ENCODE assay signal across 19 cellular contexts in the genomic region with DNA sequence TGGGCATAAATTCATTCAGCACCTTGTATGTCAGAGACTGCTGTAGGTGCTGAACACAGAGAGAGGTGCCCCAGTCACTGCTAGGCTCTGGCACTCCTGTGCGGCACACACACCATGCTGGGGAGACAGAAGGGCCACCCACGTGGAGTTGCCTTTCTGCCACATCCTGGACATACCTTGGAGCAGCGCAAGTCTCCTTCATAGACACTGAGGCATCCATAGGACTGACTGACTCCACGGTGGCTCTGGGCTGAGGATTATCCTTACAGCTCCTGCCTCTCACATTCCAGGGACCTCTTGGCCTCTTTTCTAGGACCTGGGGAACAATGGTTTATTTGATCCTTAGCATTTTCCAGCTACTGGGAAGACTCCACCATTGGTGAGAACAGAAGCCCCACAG. TPM values are rescaled to one million over a fixed set of nuclear protein-coding genes. Genes with fewer than 3 reads are reported as not detected.
DNase-seq lines count a peak whose midpoint lies in the region; ATAC-seq and TF ChIP-seq lines count a peak whose summit lies in the region.
"Had no signal": no experiment of that assay in that cellular context is flagged by ENCODE, and none has a peak within 500 bp of the region (broad histone marks: within the 10 kb centered on the region; RNA-seq: fewer than 3 reads in every experiment).

No MANE protein-coding gene starts in this region.

- POLR2A ChIA-PET in Panc1 (lab: Charles Lee) = no interaction called here

- 0 out of 2 replicates have a peak, but pooled peaks have one; percentile 26 for ATAC-seq in Panc1
- no peak for ATAC-seq in GM21528 (IDR thresholded peaks at IDR 0.05; ENCODE audit: low FRiP score, unreplicated experiment)
- ATAC-seq in HG02852 (IDR thresholded peaks at IDR 0.05; ENCODE audit: unreplicated experiment) = no peak

- no peak for TF ChIP-seq CTCF in Panc1 (IDR thresholded peaks at IDR 0.05)

- H3K27me3 ChIP-seq in Panc1 (ENCODE audit: control insufficient read depth, insufficient read depth, low read length) = peaks cover 2% of the 10 kb centered on the region; the same call in 1 of the 2 replicates

- H3K36me3 ChIP-seq in Panc1 (ENCODE audit: control insufficient read depth, insufficient read depth, low read length) = no peaks in the 10 kb centered on the region
- H3K36me3 ChIP-seq: BE2C had no signal

- BruUV-seq in Panc1 (replicated peaks; lab: Mats Ljungman, UMichigan) = no TSS peak

- DNase-seq in Panc1 (ENCODE audit: low read depth, low spot score) = no peak
- peak; percentile 58 for DNase-seq in ecto neural progenitor cell (ENCODE audit: low spot score)
- peak; percentile 66 for DNase-seq in islet precursor cell
- no peak for DNase-seq in OCI-M1 (lab: John Stamatoyannopoulos, UW)
- no peak for DNase-seq in NCI-H69 (lab: John Stamatoyannopoulos, UW)
- DNase-seq: ACHN; BE2C; C1 segment of cervical spinal cord; CD4-positive, CD25-positive, alpha-beta regulatory T cell; CD8-positive, alpha-beta memory T cell; DMS 273 treated with DMSO at 0.1 percent for 48 hours; DMS53; DND-41; EL; GOT3; H9 had no signal

- intact Hi-C loops in Panc1 (cut with micrococcal nuclease; ENCODE audit: unreplicated experiment) = no loop called here

- peaks cover 5% of the 10 kb centered on the region; the same call in 1 of the 2 replicates for H3K9me3 ChIP-seq in Panc1 (ENCODE audit: control insufficient read depth, insufficient read depth, low read depth, low read length)
- H3K9me3 ChIP-seq: BE2C had no signal

- in situ Hi-C loops in Panc1 (cut with HindIII; ENCODE audit: low pct_unique_long_range_greater_than_20kb, low sequenced_read_pairs) = no loop called here

- no peaks in the 10 kb centered on the region for H3K4me1 ChIP-seq in Panc1 (ENCODE audit: control insufficient read depth, insufficient read depth, low read length)
- H3K4me1 ChIP-seq: BE2C had no signal

- H3K4me3 ChIP-seq in Panc1 (ENCODE audit: low read depth in 2 of 2, low read length in 2 of 2) = no peak overlapping the region

- no peak overlapping the region for H3K27ac ChIP-seq in Panc1 (ENCODE audit: low read length)
- H3K27ac ChIP-seq: KMS-11 had no signal

- CTCF ChIA-PET in Panc1 (lab: Charles Lee) = no interaction called here

RNA-seq across cellular contexts. Expression of a gene that starts 26.0 kb away (rescaled TPM):
- 4.5 TPM for total RNA-seq in Panc1 (2021; ENCODE audit: unreplicated experiment)
- polyA plus RNA-seq in Panc1 (2012; ENCODE audit: insufficient read length) = 6.2 TPM

Comparison
In these comparisons a context has a peak if more than half of its experiments do, and no peak if none do; other contexts are left out.
1. DNase-seq: peak in ecto neural progenitor cell (single experiment) and islet precursor cell (single experiment); none in Panc1 (single experiment), OCI-M1 (single experiment) and NCI-H69 (single experiment).